ENCODE assay signal across 15 cellular contexts in the genomic region with DNA sequence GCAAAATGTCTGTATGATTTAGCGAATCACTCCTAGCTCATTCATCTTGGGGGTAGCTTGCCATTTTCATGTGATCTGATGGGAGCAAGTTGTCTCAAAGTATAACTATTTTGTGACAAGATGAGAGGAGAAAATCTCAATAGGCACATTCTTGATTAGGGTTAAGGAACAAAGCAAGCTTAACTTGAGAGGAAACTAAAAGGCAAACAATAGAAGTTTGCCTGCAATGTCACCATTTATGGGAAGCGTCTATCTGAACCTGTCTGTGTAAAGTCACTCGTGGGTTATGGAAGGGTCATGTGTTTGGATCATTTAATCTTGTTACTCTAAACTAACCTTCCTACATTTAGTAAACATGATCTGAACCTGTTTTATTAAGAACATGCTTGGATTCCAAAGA.
DNase-seq lines count a peak whose midpoint lies in the region; ATAC-seq, FAIRE-seq and TF ChIP-seq lines count a peak whose summit lies in the region.
"Had no signal": no experiment of that assay in that cellular context is flagged by ENCODE, and none has a peak within 500 bp of the region (broad histone marks: within the 10 kb centered on the region; RNA-seq: fewer than 3 reads in every experiment).

No MANE protein-coding gene starts in this region.

- H3K27ac ChIP-seq in liver (ENCODE audit: low read depth in 1 of 2, low read length in 2 of 2) (no peak overlapping the region), HepG2 (ENCODE audit: extremely low read length, insufficient read depth, low read length) (no peak overlapping the region), gastroesophageal sphincter (peak overlapping the region; percentile 11 to 73 (median 58))
- H3K27ac ChIP-seq: BLaER1 treated with 17β-estradiol and CSF1 and Interleukin-3, amounts not matched to agents 10 nM and 100 nM had no signal

- H3K4me1 Mint-ChIP-seq in nephron (peaks cover 56% of the 10 kb centered on the region), type B pancreatic cell (ENCODE audit: unreplicated experiment) (peaks cover 60% of the 10 kb centered on the region), CD14-positive monocyte (peaks cover 5% of the 10 kb centered on the region)

- H3K27me3 Mint-ChIP-seq in nephron (ENCODE audit: low read depth), result no peaks in the 10 kb centered on the region
- no peaks in the 10 kb centered on the region for H3K27me3 Mint-ChIP-seq in type B pancreatic cell
- peaks cover 0 to 3% (median 0%) of the 10 kb centered on the region in 3 donors for H3K27me3 Mint-ChIP-seq in CD14-positive monocyte (ENCODE audit: low read depth in 3 of 3)
- H3K27me3 Mint-ChIP-seq: CD4-positive, alpha-beta T cell had no signal

- POLR2A ChIA-PET in HepG2 (lab: Yijun Ruan, JAX), result no interaction called here

- no peak for DNase-seq in HepG2 (ENCODE audit: low spot score)
- DNase-seq in type B pancreatic cell (ENCODE audit: extremely low spot score, unreplicated experiment), result no peak
- no peak for DNase-seq in CD14-positive monocyte (ENCODE audit: low spot score)
- DNase-seq: ACHN; Calu3; CD4-positive, alpha-beta T cell; DMS 273 treated with DMSO at 0.1 percent for 48 hours; H9 had no signal

- no peaks in the 10 kb centered on the region for H3K9me3 ChIP-seq in liver (ENCODE audit: control insufficient read depth in 4 of 4, low read length in 3 of 4)
- no peaks in the 10 kb centered on the region for H3K9me3 ChIP-seq in HepG2 (ENCODE audit: low read length)
- no peaks in the 10 kb centered on the region for H3K9me3 ChIP-seq in gastroesophageal sphincter
- H3K9me3 ChIP-seq: BLaER1 treated with 17β-estradiol and CSF1 and Interleukin-3, amounts not matched to agents 10 nM and 100 nM had no signal

- H3K9me3 Mint-ChIP-seq in nephron, result no peaks in the 10 kb centered on the region
- no peaks in the 10 kb centered on the region for H3K9me3 Mint-ChIP-seq in type B pancreatic cell
- peaks cover 0 to 6% (median 1%) of the 10 kb centered on the region in 7 donors for H3K9me3 Mint-ChIP-seq in CD14-positive monocyte
- H3K9me3 Mint-ChIP-seq: CD4-positive, alpha-beta T cell; GM23338; H9 had no signal

- BruUV-seq in HepG2 (replicated peaks; lab: Mats Ljungman, UMichigan), result no TSS peak

- TF ChIP-seq CTCF in liver (IDR thresholded peaks at IDR 0.05; ENCODE audit: low read depth, low read length, missing input control) (no peak), HepG2 (CRISPR knock-in tag; IDR thresholded peaks at IDR 0.05) (no peak), gastroesophageal sphincter (IDR thresholded peaks at IDR 0.05) (no peak), nephron (IDR thresholded peaks at IDR 0.05; ENCODE audit: unreplicated experiment in 3 of 3) (no peak), type B pancreatic cell (conservative IDR thresholded peaks at IDR 0.05) (no peak), CD14-positive monocyte (IDR thresholded peaks at IDR 0.05) (no peak)

- FAIRE-seq in HepG2 (lab: Jason Lieb, UNC), result no peak

- H4K20me1 ChIP-seq in HepG2 (ENCODE audit: insufficient read depth, low read length), result no peaks in the 10 kb centered on the region
- H4K20me1 ChIP-seq: BLaER1 treated with 17β-estradiol and CSF1 and Interleukin-3, amounts not matched to agents 10 nM and 100 nM had no signal

- in situ Hi-C loops in HepG2 (cut with HindIII; ENCODE audit: extremely low pct_ligation_motif_present, low pct_unique_long_range_greater_than_20kb), result no loop called here

- no peaks in the 10 kb centered on the region for H3K36me3 ChIP-seq in liver (ENCODE audit: control insufficient read depth in 4 of 4, insufficient read depth in 3 of 4, low read depth in 1 of 4, low read length in 3 of 4)
- H3K36me3 ChIP-seq in HepG2 (replicated peaks in 1 of 2; ENCODE audit: control insufficient read depth in 1 of 2, insufficient read depth in 2 of 2, low read length in 2 of 2), result peaks cover 2 to 3% of the 10 kb centered on the region in 2 experiments; a peak in 2 of 5 replicates
- H3K36me3 ChIP-seq in gastroesophageal sphincter, result no peaks in the 10 kb centered on the region

- TF ChIP-seq RAD21 in liver (IDR thresholded peaks at IDR 0.05) (no peak), HepG2 (CRISPR knock-in tag; IDR thresholded peaks at IDR 0.05) (no peak)

- TF ChIP-seq EP300 in HepG2 (IDR thresholded peaks at IDR 0.05; ENCODE audit: low read depth in 2 of 2, low read length in 2 of 2), result no peak
- no peak for TF ChIP-seq EP300 in HepG2 (CRISPR knock-in tag; IDR thresholded peaks at IDR 0.05; ENCODE audit: borderline replicate concordance)
- no peak for TF ChIP-seq EP300 in gastroesophageal sphincter (IDR thresholded peaks at IDR 0.05)

- H3K79me2 ChIP-seq in HepG2 (ENCODE audit: insufficient read depth, low read length), result no peaks in the 10 kb centered on the region

- no peaks in the 10 kb centered on the region for H3K36me3 Mint-ChIP-seq in nephron (ENCODE audit: low read depth)
- peaks cover 3% of the 10 kb centered on the region for H3K36me3 Mint-ChIP-seq in type B pancreatic cell
- no peaks in the 10 kb centered on the region for H3K36me3 Mint-ChIP-seq in CD14-positive monocyte

- 52% methylated on average over 3 of the region's 3 CpGs for WGBS in liver
- 91% methylated on average over 3 of the region's 3 CpGs for WGBS in HepG2 (ENCODE audit: low lambda C conversion rate)
- WGBS in gastroesophageal sphincter (ENCODE audit: low coverage in 1 of 2), 2 donors, result 42% methylated on average over 3 of the region's 3 CpGs

- H2AFZ ChIP-seq in HepG2 (ENCODE audit: low read length), result no peak overlapping the region
- H2AFZ ChIP-seq: GM23338 had no signal

- peak overlapping the region; percentile 14 to 50 (median 48) for H3K27ac Mint-ChIP-seq in nephron
- H3K27ac Mint-ChIP-seq in type B pancreatic cell, result peak overlapping the region; percentile 2
- H3K27ac Mint-ChIP-seq in CD14-positive monocyte, result no peak overlapping the region
- H3K27ac Mint-ChIP-seq: CD4-positive, alpha-beta T cell; GM23338; H9 had no signal

- no peak for TF ChIP-seq POLR2A in HepG2 (IDR thresholded peaks at IDR 0.05; ENCODE audit: insufficient read depth in 1 of 2, low read depth in 2 of 2, low read length in 2 of 2)
- no peak for TF ChIP-seq POLR2A in gastroesophageal sphincter (IDR thresholded peaks at IDR 0.05)

- H3K27me3 ChIP-seq in liver (ENCODE audit: control insufficient read depth in 4 of 4, insufficient read depth in 4 of 4, low read length in 3 of 4) (no peaks in the 10 kb centered on the region), HepG2 (ENCODE audit: control insufficient read depth in 1 of 2, insufficient read depth in 2 of 2, low read length in 2 of 2) (no peaks in the 10 kb centered on the region), gastroesophageal sphincter (no peaks in the 10 kb centered on the region)
- H3K27me3 ChIP-seq: BLaER1 treated with 17β-estradiol and CSF1 and Interleukin-3, amounts not matched to agents 10 nM and 100 nM had no signal

- no peak overlapping the region for H3K4me2 ChIP-seq in HepG2 (ENCODE audit: low read depth, low read length)
- H3K4me2 ChIP-seq: BLaER1 treated with 17β-estradiol and CSF1 and Interleukin-3, amounts not matched to agents 10 nM and 100 nM; GM23338 had no signal

- CTCF ChIA-PET in HepG2 (lab: Yijun Ruan, JAX; ENCODE audit: low intra/inter-chr PET ratio, low total read pairs), result no interaction called here

- H3K9ac ChIP-seq in liver (ENCODE audit: low read depth in 1 of 2, low read length in 2 of 2) (no peak overlapping the region), HepG2 (ENCODE audit: insufficient read depth, low read depth, low read length) (no peak overlapping the region)
- H3K9ac ChIP-seq: BLaER1 treated with 17β-estradiol and CSF1 and Interleukin-3, amounts not matched to agents 10 nM and 100 nM had no signal

- intact Hi-C loops in HepG2 (cut with micrococcal nuclease; ENCODE audit: unreplicated experiment), result loop anchor here (10.0 kb wide), 1 partner anchor 307 kb away; no protein-coding TSS in a partner anchor
- intact Hi-C loops in CD14-positive monocyte (cut with micrococcal nuclease), result no loop called here

- H3K4me3 ChIP-seq in liver (ENCODE audit: low read depth in 1 of 3, low read length in 3 of 3) (no peak overlapping the region), HepG2 (replicated peaks in 1 of 3; ENCODE audit: insufficient read depth in 1 of 3, low read depth in 2 of 3, low read length in 3 of 3) (no peak overlapping the region), gastroesophageal sphincter (no peak overlapping the region)
- H3K4me3 ChIP-seq: BLaER1 treated with 17β-estradiol and CSF1 and Interleukin-3, amounts not matched to agents 10 nM and 100 nM; GM23338 had no signal

- H3K4me1 ChIP-seq in liver (ENCODE audit: control insufficient read depth in 4 of 4, insufficient read depth in 4 of 4, low read length in 3 of 4), result peaks cover 2 to 74% (median 47%) of the 10 kb centered on the region in 4 donors
- peaks cover 15% of the 10 kb centered on the region for H3K4me1 ChIP-seq in HepG2 (ENCODE audit: insufficient read depth, low read length)
- peaks cover 6 to 71% (median 12%) of the 10 kb centered on the region in 3 donors for H3K4me1 ChIP-seq in gastroesophageal sphincter

- no peak overlapping the region for H3K4me3 Mint-ChIP-seq in nephron
- H3K4me3 Mint-ChIP-seq in type B pancreatic cell, result no peak overlapping the region
- no peak overlapping the region for H3K4me3 Mint-ChIP-seq in CD14-positive monocyte
- H3K4me3 Mint-ChIP-seq: CD4-positive, alpha-beta T cell; GM23338; H9 had no signal

- ATAC-seq in HepG2 (no peak), gastroesophageal sphincter (no peak), GM18861 (IDR thresholded peaks at IDR 0.05; ENCODE audit: unreplicated experiment) (no peak), GM21529 (IDR thresholded peaks at IDR 0.05; ENCODE audit: unreplicated experiment) (no peak)

TF ChIP-seq in liver, 16 proteins besides CTCF, POLR2A, EP300 and RAD21 (continues in another document):
- TF ChIP-seq, protein P1, sequence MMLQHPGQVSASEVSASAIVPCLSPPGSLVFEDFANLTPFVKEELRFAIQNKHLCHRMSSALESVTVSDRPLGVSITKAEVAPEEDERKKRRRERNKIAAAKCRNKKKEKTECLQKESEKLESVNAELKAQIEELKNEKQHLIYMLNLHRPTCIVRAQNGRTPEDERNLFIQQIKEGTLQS (IDR thresholded peaks at IDR 0.05), result no peak
- TF ChIP-seq NR2F2 (IDR thresholded peaks at IDR 0.05), result no peak
- TF ChIP-seq RXRA (IDR thresholded peaks at IDR 0.05), result peak in 1 of 2 donors; percentile 26
- TF ChIP-seq SP1 (IDR thresholded peaks at IDR 0.05), result no peak

TF ChIP-seq in HepG2, 621 proteins besides CTCF, POLR2A, EP300 and RAD21 (continues in another document):
- TF ChIP-seq, protein P2, sequence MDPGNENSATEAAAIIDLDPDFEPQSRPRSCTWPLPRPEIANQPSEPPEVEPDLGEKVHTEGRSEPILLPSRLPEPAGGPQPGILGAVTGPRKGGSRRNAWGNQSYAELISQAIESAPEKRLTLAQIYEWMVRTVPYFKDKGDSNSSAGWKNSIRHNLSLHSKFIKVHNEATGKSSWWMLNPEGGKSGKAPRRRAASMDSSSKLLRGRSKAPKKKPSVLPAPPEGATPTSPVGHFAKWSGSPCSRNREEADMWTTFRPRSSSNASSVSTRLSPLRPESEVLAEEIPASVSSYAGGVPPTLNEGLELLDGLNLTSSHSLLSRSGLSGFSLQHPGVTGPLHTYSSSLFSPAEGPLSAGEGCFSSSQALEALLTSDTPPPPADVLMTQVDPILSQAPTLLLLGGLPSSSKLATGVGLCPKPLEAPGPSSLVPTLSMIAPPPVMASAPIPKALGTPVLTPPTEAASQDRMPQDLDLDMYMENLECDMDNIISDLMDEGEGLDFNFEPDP (CRISPR knock-in tag; conservative IDR thresholded peaks at IDR 0.05), result no peak
- no peak for TF ChIP-seq ZNF33B (CRISPR knock-in tag; IDR thresholded peaks at IDR 0.05)

Comparison
In these comparisons a context has a peak if more than half of its experiments do, and no peak if none do; other contexts are left out.
1. H3K27ac ChIP-seq: peak in gastroesophageal sphincter (4 of 4); none in liver (0 of 2) and HepG2 (single experiment).
2. H3K27ac Mint-ChIP-seq: peak in nephron (3 of 3) and type B pancreatic cell (single experiment); none in CD14-positive monocyte (0 of 7).